1 cellular context compared by ENCODE assay signal in genomic region chr15:92903956-92904831, GRCh38.
TF ChIP-seq lines count a peak whose summit lies in the region.

No MANE protein-coding gene starts in this region.

TF ChIP-seq in GM23338, 12 proteins besides CTCF, POLR2A, EP300 and RAD21 (continued from another document):
- TF ChIP-seq REST (IDR thresholded peaks at IDR 0.05; ENCODE audit: unreplicated experiment), result peak; percentile 10
- TF ChIP-seq STAT1 (IDR thresholded peaks at IDR 0.05; ENCODE audit: unreplicated experiment), result no peak
- TF ChIP-seq POLR2AphosphoS5 (IDR thresholded peaks at IDR 0.05; ENCODE audit: low read depth), result peak; percentile 87
- peak; percentile 98 for TF ChIP-seq CREB1 (CRISPR knock-in tag; IDR thresholded peaks at IDR 0.05; ENCODE audit: low read depth)
- TF ChIP-seq ETS1 (IDR thresholded peaks at IDR 0.05), result peak; percentile 66
